ENCODE assay signal across 19 cellular contexts in genomic region chr20:46305331-46305972, GRCh38. TPM values are rescaled to one million over a fixed set of nuclear protein-coding genes. Genes with fewer than 3 reads are reported as not detected.
DNase-seq lines count a peak whose midpoint lies in the region; ATAC-seq and TF ChIP-seq lines count a peak whose summit lies in the region.
"Had no signal": no experiment of that assay in that cellular context is flagged by ENCODE, and none has a peak within 500 bp of the region (broad histone marks: within the 10 kb centered on the region; RNA-seq: fewer than 3 reads in every experiment).

No MANE protein-coding gene starts in this region.

- H3K27ac ChIP-seq in VCaP: peak overlapping the region; percentile 8; the same call in 1 of the 2 replicates
- H3K27ac ChIP-seq in thyroid gland: no peak overlapping the region
- H3K27ac ChIP-seq: BLaER1 treated with 17β-estradiol and CSF1 and Interleukin-3, amounts not matched to agents 10 nM and 100 nM; GM23248; PC-9; SK-N-MC had no signal

- H3K4me3 ChIP-seq in thyroid gland (replicated peaks in 1 of 3): no peak overlapping the region
- H3K4me3 ChIP-seq: BLaER1 treated with 17β-estradiol and CSF1 and Interleukin-3, amounts not matched to agents 10 nM and 100 nM; GM12878; GM23248; PC-9; SK-N-MC had no signal

- intact Hi-C loops in thyroid gland (cut with DNase I): loop anchor here (5.0 kb wide), 1 partner anchor 42 kb away; no protein-coding TSS in a partner anchor

- no peaks in the 10 kb centered on the region for H3K36me3 ChIP-seq in thyroid gland
- H3K36me3 ChIP-seq: BLaER1 treated with 17β-estradiol and CSF1 and Interleukin-3, amounts not matched to agents 10 nM and 100 nM had no signal

- DNase-seq in NCI-H2171 treated with DMSO at 0.1 percent for 48 hours (lab: John Stamatoyannopoulos, UW) (peak; percentile 28), NCI-H2171 (lab: John Stamatoyannopoulos, UW) (no peak), medulla oblongata (ENCODE audit: extremely low spot score) (peak; percentile 25), thyroid gland (peak; percentile 25 to 44), AG20443 (ENCODE audit: low spot score) (no peak), NCI-H1436 treated with DMSO at 0.1 percent for 48 hours (lab: John Stamatoyannopoulos, UW) (no peak)
- DNase-seq: 8988T, DMS 273 treated with DMSO at 0.1 percent for 48 hours, GM23248, NCI-H1105 treated with DMSO at 0.1 percent for 48 hours, NCI-H2029, NCI-H226, PC-9 had no signal

- peaks cover 9% of the 10 kb centered on the region for H3K27me3 ChIP-seq in thyroid gland

- 0 out of 2 replicates have a peak, but pooled peaks have one; percentile 11 for TF ChIP-seq CTCF in VCaP (conservative IDR thresholded peaks at IDR 0.05)
- no peak for TF ChIP-seq CTCF in thyroid gland (IDR thresholded peaks at IDR 0.05)

- no peaks in the 10 kb centered on the region for H3K9me3 ChIP-seq in thyroid gland
- H3K9me3 ChIP-seq: BLaER1 treated with 17β-estradiol and CSF1 and Interleukin-3, amounts not matched to agents 10 nM and 100 nM had no signal

- 19 to 30% methylated on average over 11 to 12 of the region's 12 CpGs for WGBS in thyroid gland, 2 donors

- H3K4me1 ChIP-seq in thyroid gland: peaks cover 6 to 23% of the 10 kb centered on the region in 2 donors

- no peak for TF ChIP-seq POLR2A in thyroid gland (IDR thresholded peaks at IDR 0.05)

- no peak for ATAC-seq in GM21717 (IDR thresholded peaks at IDR 0.05; ENCODE audit: unreplicated experiment)
- ATAC-seq: GM12878, HCT116 had no signal

RNA-seq across cellular contexts. Expression of gene CDH22, which starts 2.8 kb away (rescaled TPM):
- 1 to 10 TPM in 2 of 4 donors, under 1 TPM in 2; 0.38 to 3.0 (median 1.2) TPM for total RNA-seq in thyroid gland
- total RNA-seq: GM12878, GM23248, PC-9 had no signal

Comparison
In these comparisons a context has a peak if more than half of its experiments do, and no peak if none do; other contexts are left out.
1. DNase-seq: peak in NCI-H2171 treated with DMSO at 0.1 percent for 48 hours (single experiment), medulla oblongata (single experiment) and thyroid gland (2 of 2); none in NCI-H2171 (single experiment), AG20443 (single experiment) and NCI-H1436 treated with DMSO at 0.1 percent for 48 hours (single experiment).